In genomic region chr9:78575791-78576190, GRCh38 we compare ENCODE assay signal across 11 cellular contexts.
"Had no signal": no experiment of that assay in that cellular context is flagged by ENCODE, and none has a peak within 500 bp of the region (broad histone marks: within the 10 kb centered on the region; RNA-seq: fewer than 3 reads in every experiment).

No MANE protein-coding gene starts in this region.

- H3K9me3 ChIP-seq: heart left ventricle, sigmoid colon had no signal

- H3K36me3 ChIP-seq: heart left ventricle, sigmoid colon had no signal

- H3K4me1 ChIP-seq: heart left ventricle, sigmoid colon had no signal

- H3K27me3 ChIP-seq: heart left ventricle, sigmoid colon had no signal

- H3K27ac ChIP-seq: coronary artery, heart left ventricle, sigmoid colon had no signal

- H3K4me3 ChIP-seq: coronary artery, heart left ventricle, sigmoid colon, skin epidermis had no signal

- DNase-seq: effector CD8-positive, alpha-beta T cell; heart left ventricle; hypothalamus; kidney glomerular epithelial cell; sigmoid colon; stimulated activated naive CD4-positive, alpha-beta T cell treated with Interleukin-2 at 50 U/mL for 16 hours; trophoblast cell had no signal

- ATAC-seq: esophagus mucosa; heart left ventricle; natural killer cell treated with Interleukin-12 subunit alpha and Interleukin-12 subunit beta and Interleukin-15 and Interleukin-18, amount 100 ng/mL, for 72 hours had no signal
